21 cellular contexts compared by ENCODE assay signal in the genomic region with DNA sequence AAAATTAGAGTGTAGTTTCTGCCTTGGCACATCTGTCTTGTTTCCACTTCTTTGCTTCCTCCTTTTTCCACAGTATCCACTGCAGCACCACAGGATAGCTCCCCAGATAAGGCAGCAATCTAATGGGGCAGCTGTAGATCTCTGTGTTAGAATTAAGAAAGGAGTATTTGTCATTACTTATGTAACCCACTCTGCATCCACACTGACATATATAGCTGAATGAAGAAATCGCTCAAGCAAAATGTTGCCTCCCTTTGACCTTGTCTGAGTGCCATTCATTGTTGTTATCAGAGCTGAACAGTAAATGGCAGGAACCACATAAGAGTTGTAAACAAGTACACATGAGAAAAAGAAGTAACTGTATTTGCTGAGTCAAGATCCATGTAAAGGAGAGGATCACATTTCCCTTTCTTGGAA. TPM values are rescaled to one million over a fixed set of nuclear protein-coding genes. Genes with fewer than 3 reads are reported as not detected.
DNase-seq lines count a peak whose midpoint lies in the region; ATAC-seq, FAIRE-seq and TF ChIP-seq lines count a peak whose summit lies in the region.
"Had no signal": no experiment of that assay in that cellular context is flagged by ENCODE, and none has a peak within 500 bp of the region (broad histone marks: within the 10 kb centered on the region; RNA-seq: fewer than 3 reads in every experiment).

No MANE protein-coding gene starts in this region.

- H3K36me3 ChIP-seq in neuronal stem cell (replicated peaks in 1 of 2; ENCODE audit: control insufficient read depth in 2 of 2, insufficient read depth in 2 of 2, low read length in 2 of 2), result peaks cover 2 to 7% of the 10 kb centered on the region in 2 donors
- H3K36me3 ChIP-seq: gastrocnemius medialis had no signal

- no peaks in the 10 kb centered on the region for H3K79me1 ChIP-seq in neuronal stem cell (ENCODE audit: low read depth, low read length)

- H3K9ac ChIP-seq in neuronal stem cell (ENCODE audit: low read depth, low read length, poor library complexity), result no peak overlapping the region
- H3K9ac ChIP-seq: BLaER1 treated with 17β-estradiol and CSF1 and Interleukin-3, amounts not matched to agents 10 nM and 100 nM had no signal

- H2BK120ac ChIP-seq in neuronal stem cell (ENCODE audit: low read depth, low read length), result no peak overlapping the region

- no peak overlapping the region for H2AK5ac ChIP-seq in neuronal stem cell (ENCODE audit: low read depth, low read length)

- ATAC-seq in GM21390 (IDR thresholded peaks at IDR 0.05; ENCODE audit: unreplicated experiment), result no peak
- ATAC-seq: gastrocnemius medialis, GM23338 had no signal

- no peak overlapping the region for H3K14ac ChIP-seq in neuronal stem cell (ENCODE audit: low read length)

- FAIRE-seq in GM18507 (lab: Jason Lieb, UNC), result peak; percentile 35
- FAIRE-seq: small intestine, urothelium cell line had no signal

- H4K8ac ChIP-seq in neuronal stem cell (ENCODE audit: low read depth, low read length), result no peak overlapping the region

- DNase-seq in GM18507 (ENCODE audit: extremely low spot score, insufficient read length, low read depth), result no peak
- peak; percentile 3 for DNase-seq in NCI-H226
- DNase-seq in endothelial cell (ENCODE audit: low spot score), result no peak
- no peak for DNase-seq in neuronal stem cell (ENCODE audit: low spot score)
- DNase-seq in NK-92 treated with Interleukin-12 subunit alpha and Interleukin-12 subunit beta, amount 100 ng/mL, for 24 hours (lab: John Stamatoyannopoulos, UW), result no peak
- DNase-seq in HCEC 1CT, result no peak
- DNase-seq: activated B cell treated with CpG ODN at 0.5 μM for 24 hours; activated effector memory CD4-positive, alpha-beta T cell treated with anti-CD3 and anti-CD28 coated beads, Interleukin-2, amount 50 U/mL, for 16 hours; DND-41; effector CD4-positive, alpha-beta T cell; gastrocnemius medialis; NCI-H1048; NCI-H446; PC-9; small intestine; stimulated activated naive CD4-positive, alpha-beta T cell treated with Interleukin-2 at 50 U/mL for 16 hours had no signal

- peaks cover 10 to 26% of the 10 kb centered on the region in 2 donors for H3K4me1 ChIP-seq in neuronal stem cell (ENCODE audit: control insufficient read depth in 2 of 2, insufficient read depth in 1 of 2, low read depth in 1 of 2, low read length in 2 of 2)

- H2BK15ac ChIP-seq in neuronal stem cell (ENCODE audit: low read length), result no peak overlapping the region

- peak overlapping the region; percentile 50 for H3K27ac Mint-ChIP-seq in endothelial cell (ENCODE audit: unreplicated experiment)
- H3K27ac Mint-ChIP-seq: activated B cell treated with CpG ODN at 0.5 μM for 24 hours, GM23338, memory B cell had no signal

- no peak overlapping the region for H4K91ac ChIP-seq in neuronal stem cell (ENCODE audit: low read depth, low read length, poor library complexity)

- no peak overlapping the region for H3K4me2 ChIP-seq in neuronal stem cell (ENCODE audit: insufficient read depth, low read length, poor library complexity, severe bottlenecking)
- H3K4me2 ChIP-seq: GM23338, PC-9 had no signal

- no peaks in the 10 kb centered on the region for H3K9me3 ChIP-seq in neuronal stem cell (replicated peaks in 1 of 2; ENCODE audit: control insufficient read depth in 2 of 2, insufficient read depth in 1 of 2, low read depth in 1 of 2, low read length in 2 of 2)
- H3K9me3 ChIP-seq: gastrocnemius medialis had no signal

- TF ChIP-seq CTCF in endothelial cell (IDR thresholded peaks at IDR 0.05; ENCODE audit: unreplicated experiment), result no peak

- no peak overlapping the region for H3K4me3 ChIP-seq in neuronal stem cell (ENCODE audit: low read length in 2 of 2)
- H3K4me3 ChIP-seq: BLaER1 treated with 17β-estradiol and CSF1 and Interleukin-3, amounts not matched to agents 10 nM and 100 nM; gastrocnemius medialis; GM23338; PC-9 had no signal

- no peak overlapping the region for H3K4ac ChIP-seq in neuronal stem cell (ENCODE audit: low read length)

- H3K18ac ChIP-seq in neuronal stem cell (ENCODE audit: low read length), result no peak overlapping the region

- no peak overlapping the region for H2BK12ac ChIP-seq in neuronal stem cell (ENCODE audit: low read length)

- peak overlapping the region; percentile 4 for H2AFZ ChIP-seq in neuronal stem cell (ENCODE audit: low read length)
- H2AFZ ChIP-seq: GM23338, PC-9 had no signal

- no peak overlapping the region for H3K23ac ChIP-seq in neuronal stem cell (ENCODE audit: low read depth, low read length, poor library complexity)

- no CpG with 5 or more reads among the region's 1 CpG for WGBS in neuronal stem cell (ENCODE audit: extremely low coverage in 2 of 2, insufficient read length in 2 of 2, insufficient replicate concordance in 1 of 2), 2 donors

- H3K4me3 Mint-ChIP-seq in endothelial cell (ENCODE audit: unreplicated experiment), result no peak overlapping the region
- H3K4me3 Mint-ChIP-seq: activated B cell treated with CpG ODN at 0.5 μM for 24 hours, GM23338, memory B cell had no signal

- no peak overlapping the region for H2BK5ac ChIP-seq in neuronal stem cell (ENCODE audit: low read length)

- peaks cover 2% of the 10 kb centered on the region for H3K27me3 Mint-ChIP-seq in endothelial cell (ENCODE audit: unreplicated experiment)
- H3K27me3 Mint-ChIP-seq: activated B cell treated with CpG ODN at 0.5 μM for 24 hours, memory B cell had no signal

- no peak overlapping the region for H3K27ac ChIP-seq in neuronal stem cell (replicated peaks; ENCODE audit: low read length)
- H3K27ac ChIP-seq: BLaER1 treated with 17β-estradiol and CSF1 and Interleukin-3, amounts not matched to agents 10 nM and 100 nM; PC-9 had no signal

- no peaks in the 10 kb centered on the region for H3K36me3 Mint-ChIP-seq in endothelial cell (ENCODE audit: low read depth, unreplicated experiment)

- H3K4me1 Mint-ChIP-seq in endothelial cell (ENCODE audit: unreplicated experiment), result peaks cover 29% of the 10 kb centered on the region

- no peaks in the 10 kb centered on the region for H3K27me3 ChIP-seq in neuronal stem cell (ENCODE audit: control insufficient read depth in 3 of 3, insufficient read depth in 3 of 3, low read depth in 1 of 3, low read length in 3 of 3)
- H3K27me3 ChIP-seq: BLaER1 treated with 17β-estradiol and CSF1 and Interleukin-3, amounts not matched to agents 10 nM and 100 nM; gastrocnemius medialis had no signal

- H3K9me3 Mint-ChIP-seq in endothelial cell (ENCODE audit: unreplicated experiment), result no peaks in the 10 kb centered on the region
- H3K9me3 Mint-ChIP-seq: activated B cell treated with CpG ODN at 0.5 μM for 24 hours, GM23338, memory B cell had no signal

RNA-seq across cellular contexts. Expression of gene DPH5, which starts 45.9 kb away (rescaled TPM):
- 42.2 TPM for total RNA-seq in endothelial cell (ENCODE audit: unreplicated experiment)
- polyA plus RNA-seq in neuronal stem cell (2013, experiment 1 of 2), result 78.9 TPM
- polyA plus RNA-seq in neuronal stem cell (2013, experiment 2 of 2), result 76.5 TPM
